In genomic region chr3:108528459-108529231, GRCh38 we compare ENCODE assay signal across 10 cellular contexts. TPM values are rescaled to one million over a fixed set of nuclear protein-coding genes. Genes with fewer than 3 reads are reported as not detected.
A peak's percentile ranks its signal among the peaks of the same experiment; 100 is the strongest.
DNase-seq lines count a peak whose midpoint lies in the region; ATAC-seq and TF ChIP-seq lines count a peak whose summit lies in the region.
"Had no signal": no experiment of that assay in that cellular context is flagged by ENCODE, and none has a peak within 500 bp of the region (broad histone marks: within the 10 kb centered on the region; RNA-seq: fewer than 3 reads in every experiment).

No MANE protein-coding gene starts in this region.

- H3K9me3 ChIP-seq in upper lobe of left lung, result no peaks in the 10 kb centered on the region

- H3K4me1 ChIP-seq in upper lobe of left lung, result peaks cover 0 to 9% (median 0%) of the 10 kb centered on the region in 4 donors

- TF ChIP-seq CTCF in upper lobe of left lung (IDR thresholded peaks at IDR 0.05), result no peak

- no peak for TF ChIP-seq POLR2A in upper lobe of left lung (IDR thresholded peaks at IDR 0.05)

- H3K36me3 ChIP-seq in upper lobe of left lung, result no peaks in the 10 kb centered on the region

- WGBS in upper lobe of left lung, 2 donors, result 49 to 55% methylated on average over 3 of the region's 3 CpGs

- TF ChIP-seq EP300 in upper lobe of left lung (IDR thresholded peaks at IDR 0.05), result no peak

- peak; percentile 82 for DNase-seq in SIG-M5 treated with dmso at 0.1 percent for 504 hours (lab: John Stamatoyannopoulos, UW; ENCODE audit: unreplicated experiment)
- DNase-seq in upper lobe of left lung, result no peak
- DNase-seq in activated T-cell treated with anti-CD3 and anti-CD28 coated beads, Interleukin-2, amount 50 U/mL, for 1 hour, result no peak
- no peak for DNase-seq in activated CD4-positive, alpha-beta T cell treated with anti-CD3 and anti-CD28 coated beads, Interleukin-2, amount 50 U/mL, for 1 hour
- no peak for DNase-seq in caudate nucleus (lab: John Stamatoyannopoulos, UW)
- DNase-seq: activated CD8-positive, alpha-beta T cell treated with anti-CD3 and anti-CD28 coated beads for 36 hours; NCI-H446; stimulated activated CD4-positive, alpha-beta T cell treated with anti-CD3 and anti-CD28 coated beads, Interleukin-1b, Interleukin-23, amount 100 ng/mL, for 48 hours had no signal

- peak; percentile 77 for ATAC-seq in GM19397 (IDR thresholded peaks at IDR 0.05; ENCODE audit: unreplicated experiment)
- peak; percentile 95 for ATAC-seq in HG03039 (IDR thresholded peaks at IDR 0.05; ENCODE audit: unreplicated experiment)
- peak; percentile 55 to 88 for ATAC-seq in upper lobe of left lung (ENCODE audit: low FRiP score in 2 of 2)
- ATAC-seq: activated CD8-positive, alpha-beta T cell treated with anti-CD3 and anti-CD28 coated beads for 36 hours had no signal

- H3K27ac ChIP-seq in upper lobe of left lung (no peak overlapping the region), caudate nucleus (ENCODE audit: low read depth, low read length) (no peak overlapping the region)

- H3K27me3 ChIP-seq in upper lobe of left lung, result no peaks in the 10 kb centered on the region

- no peak overlapping the region for H3K4me3 ChIP-seq in upper lobe of left lung

RNA-seq across cellular contexts. Expression of gene MYH15, which starts 18.2 kb away (rescaled TPM):
- 1 to 10 TPM in 3 of 6 donors, under 1 TPM in 3; 0.20 to 7.3 (median 0.93) TPM for total RNA-seq in upper lobe of left lung
